Comparison of ENCODE assay signal across 11 cellular contexts in genomic region chr4:1678244-1678643, GRCh38. TPM values are rescaled to one million over a fixed set of nuclear protein-coding genes. Genes with fewer than 3 reads are reported as not detected.
DNase-seq lines count a peak whose midpoint lies in the region; ATAC-seq, FAIRE-seq and TF ChIP-seq lines count a peak whose summit lies in the region.
"Had no signal": no experiment of that assay in that cellular context is flagged by ENCODE, and none has a peak within 500 bp of the region (broad histone marks: within the 10 kb centered on the region; RNA-seq: fewer than 3 reads in every experiment).

No MANE protein-coding gene starts in this region.

- no TSS peak for BruUV-seq in K562 (replicated peaks; lab: Mats Ljungman, UMichigan)

- no peak overlapping the region for H3K4me2 ChIP-seq in K562 (ENCODE audit: insufficient read depth, low read length)
- H3K4me2 ChIP-seq: BLaER1 treated with 17β-estradiol and CSF1 and Interleukin-3, amounts not matched to agents 10 nM and 100 nM had no signal

- POLR2A ChIA-PET in K562 (lab: Yijun Ruan, JAX) = no interaction called here

- FAIRE-seq in K562 (lab: Jason Lieb, UNC) = peak; percentile 64

- intact Hi-C loops in K562 (cut with micrococcal nuclease) = no loop called here

- no peaks in the 10 kb centered on the region for H3K79me2 ChIP-seq in K562 (ENCODE audit: control insufficient read depth, insufficient read depth, low read length)

- DNase-seq in K562 (ENCODE audit: extremely low read depth in 1 of 4, low spot score in 3 of 4) = no peak
- no peak for DNase-seq in nephron progenitor cell
- DNase-seq in substantia nigra (lab: John Stamatoyannopoulos, UW) = peak in 1 of 49 donors; percentile 19
- DNase-seq in WERI-Rb-1 = no peak
- DNase-seq in chondrocyte (ENCODE audit: low spot score) = no peak
- DNase-seq: ACHN; CD4-positive, CD25-positive, alpha-beta regulatory T cell; HCEC 1CT; HFFc6 had no signal

- peaks cover 15% of the 10 kb centered on the region for H3K9me3 Mint-ChIP-seq in nephron progenitor cell
- H3K9me3 Mint-ChIP-seq in chondrocyte (ENCODE audit: low read depth) = no peaks in the 10 kb centered on the region
- H3K9me3 Mint-ChIP-seq: CD4-positive, CD25-positive, alpha-beta regulatory T cell; HFFc6 had no signal

- TF ChIP-seq CTCF in K562 (IDR thresholded peaks at IDR 0.05 in 2 of 3, conservative IDR thresholded peaks at IDR 0.05 in 1 of 3; ENCODE audit: insufficient read depth in 2 of 3, low read depth in 1 of 3, low read length in 3 of 3) (no peak), nephron progenitor cell (IDR thresholded peaks at IDR 0.05) (no peak), WERI-Rb-1 (IDR thresholded peaks at IDR 0.05; ENCODE audit: low read depth, low read length) (no peak), chondrocyte (IDR thresholded peaks at IDR 0.05) (no peak)

- peaks cover 49% of the 10 kb centered on the region for H3K4me1 Mint-ChIP-seq in nephron progenitor cell
- peaks cover 9% of the 10 kb centered on the region for H3K4me1 Mint-ChIP-seq in chondrocyte (ENCODE audit: low read depth)

- CTCF ChIA-PET in K562 (lab: Yijun Ruan, JAX; ENCODE audit: low intra/inter-chr PET ratio) = no interaction called here

- H3K4me3 Mint-ChIP-seq in nephron progenitor cell (no peak overlapping the region), chondrocyte (ENCODE audit: unreplicated experiment) (no peak overlapping the region)
- H3K4me3 Mint-ChIP-seq: CD4-positive, CD25-positive, alpha-beta regulatory T cell; HFFc6 had no signal

- peak overlapping the region; percentile 42 for H3K27ac Mint-ChIP-seq in nephron progenitor cell
- H3K27ac Mint-ChIP-seq in chondrocyte (ENCODE audit: unreplicated experiment) = no peak overlapping the region
- H3K27ac Mint-ChIP-seq: CD4-positive, CD25-positive, alpha-beta regulatory T cell; HFFc6 had no signal

- H3K4me1 ChIP-seq in K562 (replicated peaks in 1 of 2; ENCODE audit: control insufficient read depth in 2 of 2, insufficient read depth in 2 of 2, low read length in 2 of 2) = peaks cover 15 to 38% of the 10 kb centered on the region in 2 experiments

- no peaks in the 10 kb centered on the region for H3K9me1 ChIP-seq in K562 (ENCODE audit: control insufficient read depth, insufficient read depth, low read length)

- H3K27me3 ChIP-seq in K562 (ENCODE audit: control insufficient read depth in 2 of 2, insufficient read depth in 2 of 2, low read length in 2 of 2) = no peaks in the 10 kb centered on the region
- H3K27me3 ChIP-seq in WERI-Rb-1 (ENCODE audit: insufficient read depth, low read depth, severe bottlenecking) = no peaks in the 10 kb centered on the region

- H2AFZ ChIP-seq in K562 (ENCODE audit: low read depth, low read length) = no peak overlapping the region

- no peaks in the 10 kb centered on the region for H4K20me1 ChIP-seq in K562 (replicated peaks; ENCODE audit: control insufficient read depth, insufficient read depth, low read length)

- H3K36me3 ChIP-seq in K562 (ENCODE audit: control insufficient read depth, insufficient read depth, low read length) (no peaks in the 10 kb centered on the region), WERI-Rb-1 (peaks cover 2% of the 10 kb centered on the region; the same call in 1 of the 2 replicates)
- H3K36me3 ChIP-seq: BLaER1 treated with 17β-estradiol and CSF1 and Interleukin-3, amounts not matched to agents 10 nM and 100 nM had no signal

- 25% methylated on average over 5 of the region's 5 CpGs for WGBS in K562 (ENCODE audit: insufficient coverage, low coverage, missing lambda C conversion rate)

- H3K27ac ChIP-seq in K562 (ENCODE audit: extremely low read depth, low read depth, low read length) (no peak overlapping the region), substantia nigra (ENCODE audit: low read depth, low read length, poor library complexity, severe bottlenecking) (peak overlapping the region; percentile 60), WERI-Rb-1 (no peak overlapping the region)
- H3K27ac ChIP-seq: BLaER1 treated with 17β-estradiol and CSF1 and Interleukin-3, amounts not matched to agents 10 nM and 100 nM had no signal

- H3K9me3 ChIP-seq in K562 (replicated peaks; ENCODE audit: control insufficient read depth, insufficient read depth, low read depth, low read length) (no peaks in the 10 kb centered on the region), WERI-Rb-1 (ENCODE audit: severe bottlenecking) (no peaks in the 10 kb centered on the region)
- H3K9me3 ChIP-seq: BLaER1 treated with 17β-estradiol and CSF1 and Interleukin-3, amounts not matched to agents 10 nM and 100 nM had no signal

- H3K36me3 Mint-ChIP-seq in nephron progenitor cell (ENCODE audit: low read depth) = peaks cover 6% of the 10 kb centered on the region
- H3K36me3 Mint-ChIP-seq in chondrocyte (ENCODE audit: low read depth) = no peaks in the 10 kb centered on the region

- no peak overlapping the region for H3K4me3 ChIP-seq in K562
- H3K4me3 ChIP-seq in WERI-Rb-1 (ENCODE audit: low read depth, low read length) = no peak overlapping the region
- H3K4me3 ChIP-seq: BLaER1 treated with 17β-estradiol and CSF1 and Interleukin-3, amounts not matched to agents 10 nM and 100 nM had no signal

- no peak for TF ChIP-seq EP300 in K562 (IDR thresholded peaks at IDR 0.05; ENCODE audit: low read length)

- no peak for TF ChIP-seq POLR2A in K562 (conservative IDR thresholded peaks at IDR 0.05)

- TF ChIP-seq RAD21 in K562 (CRISPR knock-in tag; conservative IDR thresholded peaks at IDR 0.05 in 1 of 2, IDR thresholded peaks at IDR 0.05 in 1 of 2) = no peak

- no peak for ATAC-seq in K562
- ATAC-seq in GM21529 (IDR thresholded peaks at IDR 0.05; ENCODE audit: unreplicated experiment) = no peak

- in situ Hi-C loops in K562 (cut with MboI) = no loop called here

- H3K27me3 Mint-ChIP-seq in nephron progenitor cell (ENCODE audit: low read depth, poor library complexity) = peaks cover 40% of the 10 kb centered on the region
- no peaks in the 10 kb centered on the region for H3K27me3 Mint-ChIP-seq in chondrocyte (ENCODE audit: low read depth)
- H3K27me3 Mint-ChIP-seq: CD4-positive, CD25-positive, alpha-beta regulatory T cell had no signal

- peak overlapping the region in 1 of 2 experiments; percentile 65; a peak in 1 of 4 replicates for H3K9ac ChIP-seq in K562 (ENCODE audit: insufficient read depth in 1 of 2, low read depth in 2 of 2, low read length in 2 of 2)
- H3K9ac ChIP-seq: BLaER1 treated with 17β-estradiol and CSF1 and Interleukin-3, amounts not matched to agents 10 nM and 100 nM had no signal

RNA-seq across cellular contexts. Expression of gene FAM53A, which starts 5.9 kb away (rescaled TPM):
- 3.4 and 8.9 TPM in 2 replicates for total RNA-seq in K562 (2011; cell fraction: chromatin; rRNA removed; ENCODE audit: low replicate concordance)
- total RNA-seq in K562 (2011; cell fraction: nucleolus; rRNA removed) = 2.8 and 3.7 TPM in 2 replicates
- 2.1 and 2.4 TPM in 2 replicates for total RNA-seq in K562 (2011; cell fraction: nucleoplasm; rRNA removed)
- total RNA-seq in K562 (2014; rRNA removed) (1.8 and 2.6 TPM in 2 replicates), K562 (2014; rRNA removed; fragmentation: Illumina TruSeq; extraction: Trizol) (0.76 TPM in 1 of 2 replicates, not detected in the other), K562 (2015; rRNA removed; fragmentation: Illumina TruSeq; extraction: Trizol) (1.1 TPM in 2 replicates), K562 (2021) (1.6 and 2.0 TPM in 2 replicates), chondrocyte (6.9 to 8.0 TPM (median 7.3 TPM) in 3 replicates)
- polyA plus RNA-seq in K562 (2011; rRNA removed) (0.53 and 1.3 TPM in 2 replicates), K562 (2014; fragmentation: Illumina TruSeq; extraction: Trizol) (0.62 and 1.4 TPM in 2 replicates), K562 (2014; fragmentation: Nextera tagmentation; extraction: Ambion mirVana) (not detected), K562 (2014; rRNA removed) (1.4 and 2.7 TPM in 2 replicates)
- polyA plus RNA-seq in K562 (2011; cell fraction: cytosol; rRNA removed) = 1.7 and 2.5 TPM in 2 replicates
- 1.9 and 2.9 TPM in 2 replicates for polyA plus RNA-seq in K562 (2011; cell fraction: nucleus; rRNA removed)
- polyA plus RNA-seq in K562 (2012) = 1.4 and 2.1 TPM in 2 replicates
- polyA minus RNA-seq in K562 (2011; rRNA and poly(A)+ RNA removed) = 0.45 and 1.1 TPM in 2 replicates
- polyA minus RNA-seq in K562 (2011; cell fraction: cytosol; rRNA and poly(A)+ RNA removed) = 2.6 and 3.8 TPM in 2 replicates
- polyA minus RNA-seq in K562 (2011; cell fraction: nucleus; rRNA and poly(A)+ RNA removed) = 1.00 and 1.8 TPM in 2 replicates

RNA-seq across cellular contexts. Expression of gene SLBP, which starts 33.9 kb away (rescaled TPM):
- total RNA-seq in K562 (2011; cell fraction: chromatin; rRNA removed; ENCODE audit: low replicate concordance) = 30.7 and 52.5 TPM in 2 replicates
- 27.1 and 28.9 TPM in 2 replicates for total RNA-seq in K562 (2011; cell fraction: nucleolus; rRNA removed)
- 42.8 and 65.1 TPM in 2 replicates for total RNA-seq in K562 (2011; cell fraction: nucleoplasm; rRNA removed)
- 185 and 221 TPM in 2 replicates for total RNA-seq in K562 (2014; rRNA removed)
- total RNA-seq in K562 (2014; rRNA removed; fragmentation: Illumina TruSeq; extraction: Trizol) = 161 and 175 TPM in 2 replicates
- 148 and 164 TPM in 2 replicates for total RNA-seq in K562 (2015; rRNA removed; fragmentation: Illumina TruSeq; extraction: Trizol)
- total RNA-seq in K562 (2021) = 123 and 128 TPM in 2 replicates
- polyA plus RNA-seq in K562 (2011; rRNA removed) = 121 and 191 TPM in 2 replicates
- 86.2 and 92.0 TPM in 2 replicates for polyA plus RNA-seq in K562 (2011; cell fraction: cytosol; rRNA removed)
- 39.9 and 51.3 TPM in 2 replicates for polyA plus RNA-seq in K562 (2011; cell fraction: nucleus; rRNA removed)
- 91.7 and 104 TPM in 2 replicates for polyA plus RNA-seq in K562 (2012)
- polyA plus RNA-seq in K562 (2014; fragmentation: Illumina TruSeq; extraction: Trizol) = 171 and 214 TPM in 2 replicates
- polyA plus RNA-seq in K562 (2014; fragmentation: Nextera tagmentation; extraction: Ambion mirVana) = 10 to 100 TPM; 49.4 to 81.8 TPM
- polyA plus RNA-seq in K562 (2014; rRNA removed) = 157 and 162 TPM in 2 replicates
- polyA minus RNA-seq in K562 (2011; rRNA and poly(A)+ RNA removed) = 103 and 121 TPM in 2 replicates
- 51.2 and 63.8 TPM in 2 replicates for polyA minus RNA-seq in K562 (2011; cell fraction: cytosol; rRNA and poly(A)+ RNA removed)
- 14.9 and 23.8 TPM in 2 replicates for polyA minus RNA-seq in K562 (2011; cell fraction: nucleus; rRNA and poly(A)+ RNA removed)
- 47.0 to 48.7 TPM (median 47.5 TPM) in 3 replicates for total RNA-seq in chondrocyte

RNA-seq across cellular contexts. Expression of gene TMEM129, which starts 42.9 kb away (rescaled TPM):
- 25.4 and 79.9 TPM in 2 replicates for total RNA-seq in K562 (2011; cell fraction: chromatin; rRNA removed; ENCODE audit: low replicate concordance)
- 85.2 and 91.1 TPM in 2 replicates for total RNA-seq in K562 (2011; cell fraction: nucleolus; rRNA removed)
- total RNA-seq in K562 (2011; cell fraction: nucleoplasm; rRNA removed) = 51.7 and 55.1 TPM in 2 replicates
- total RNA-seq in K562 (2014; rRNA removed) = 34.3 and 44.0 TPM in 2 replicates
- total RNA-seq in K562 (2014; rRNA removed; fragmentation: Illumina TruSeq; extraction: Trizol) = 5.8 and 7.8 TPM in 2 replicates
- total RNA-seq in K562 (2015; rRNA removed; fragmentation: Illumina TruSeq; extraction: Trizol) = 18.4 and 20.4 TPM in 2 replicates
- 40.0 and 40.3 TPM in 2 replicates for total RNA-seq in K562 (2021)
- 17.9 and 28.9 TPM in 2 replicates for polyA plus RNA-seq in K562 (2011; rRNA removed)
- polyA plus RNA-seq in K562 (2011; cell fraction: cytosol; rRNA removed) = 37.3 and 93.7 TPM in 2 replicates
- 100 and 135 TPM in 2 replicates for polyA plus RNA-seq in K562 (2011; cell fraction: nucleus; rRNA removed)
- polyA plus RNA-seq in K562 (2012) = 23.2 and 37.4 TPM in 2 replicates
- polyA plus RNA-seq in K562 (2014; fragmentation: Illumina TruSeq; extraction: Trizol) = 18.8 and 24.3 TPM in 2 replicates
- polyA plus RNA-seq in K562 (2014; fragmentation: Nextera tagmentation; extraction: Ambion mirVana) = under 1 TPM; 0.34 to 0.53 TPM
- 42.9 and 47.2 TPM in 2 replicates for polyA plus RNA-seq in K562 (2014; rRNA removed)
- 5.4 and 10.2 TPM in 2 replicates for polyA minus RNA-seq in K562 (2011; rRNA and poly(A)+ RNA removed)
- polyA minus RNA-seq in K562 (2011; cell fraction: cytosol; rRNA and poly(A)+ RNA removed) = 23.7 and 31.6 TPM in 2 replicates
- polyA minus RNA-seq in K562 (2011; cell fraction: nucleus; rRNA and poly(A)+ RNA removed) = 19.1 and 20.1 TPM in 2 replicates
- total RNA-seq in chondrocyte = 37.0 to 56.2 TPM (median 43.0 TPM) in 3 replicates

RNA-seq across cellular contexts. Expression of gene TACC3, which starts 43.1 kb away (rescaled TPM):
- total RNA-seq in K562 (2011; cell fraction: chromatin; rRNA removed; ENCODE audit: low replicate concordance) = 114 and 225 TPM in 2 replicates
- 114 and 126 TPM in 2 replicates for total RNA-seq in K562 (2011; cell fraction: nucleolus; rRNA removed)
- 94.5 and 103 TPM in 2 replicates for total RNA-seq in K562 (2011; cell fraction: nucleoplasm; rRNA removed)
- total RNA-seq in K562 (2014; rRNA removed) (66.3 and 80.2 TPM in 2 replicates), K562 (2014; rRNA removed; fragmentation: Illumina TruSeq; extraction: Trizol) (47.1 and 49.7 TPM in 2 replicates), K562 (2015; rRNA removed; fragmentation: Illumina TruSeq; extraction: Trizol) (52.1 and 55.6 TPM in 2 replicates), K562 (2021) (112 and 122 TPM in 2 replicates), chondrocyte (15.9 to 20.9 TPM (median 19.3 TPM) in 3 replicates)
- polyA plus RNA-seq in K562 (2011; rRNA removed) (50.3 and 50.8 TPM in 2 replicates), K562 (2014; fragmentation: Illumina TruSeq; extraction: Trizol) (95.2 and 122 TPM in 2 replicates), K562 (2014; fragmentation: Nextera tagmentation; extraction: Ambion mirVana) (1 to 10 TPM; 1.9 to 2.8 TPM), K562 (2014; rRNA removed) (90.1 and 102 TPM in 2 replicates)
- polyA plus RNA-seq in K562 (2011; cell fraction: cytosol; rRNA removed) = 45.2 and 61.0 TPM in 2 replicates
- 150 and 212 TPM in 2 replicates for polyA plus RNA-seq in K562 (2011; cell fraction: nucleus; rRNA removed)
- polyA plus RNA-seq in K562 (2012) = 93.9 and 100.0 TPM in 2 replicates
- polyA minus RNA-seq in K562 (2011; rRNA and poly(A)+ RNA removed) = 16.5 and 18.3 TPM in 2 replicates
- 37.4 and 55.6 TPM in 2 replicates for polyA minus RNA-seq in K562 (2011; cell fraction: cytosol; rRNA and poly(A)+ RNA removed)
- 40.5 and 49.1 TPM in 2 replicates for polyA minus RNA-seq in K562 (2011; cell fraction: nucleus; rRNA and poly(A)+ RNA removed)
